In genomic region chr2:75541430-75541829, GRCh38 we compare ENCODE assay signal across 18 cellular contexts. TPM values are rescaled to one million over a fixed set of nuclear protein-coding genes. Genes with fewer than 3 reads are reported as not detected.
DNase-seq lines count a peak whose midpoint lies in the region; ATAC-seq, FAIRE-seq and TF ChIP-seq lines count a peak whose summit lies in the region.
"Had no signal": no experiment of that assay in that cellular context is flagged by ENCODE, and none has a peak within 500 bp of the region (broad histone marks: within the 10 kb centered on the region; RNA-seq: fewer than 3 reads in every experiment).

No MANE protein-coding gene starts in this region.

- H4K20me1 ChIP-seq in DND-41 (ENCODE audit: insufficient read depth, low read length): no peaks in the 10 kb centered on the region
- H4K20me1 ChIP-seq: BLaER1 treated with 17β-estradiol and CSF1 and Interleukin-3, amounts not matched to agents 10 nM and 100 nM had no signal

- H3K36me3 ChIP-seq in DND-41 (ENCODE audit: insufficient read depth, low read length) (peaks cover 49% of the 10 kb centered on the region), bronchial epithelial cell (ENCODE audit: control insufficient read depth, insufficient read depth, low read length) (no peaks in the 10 kb centered on the region)
- H3K36me3 ChIP-seq: BLaER1 treated with 17β-estradiol and CSF1 and Interleukin-3, amounts not matched to agents 10 nM and 100 nM had no signal

- no peak overlapping the region for H2AFZ ChIP-seq in DND-41 (ENCODE audit: low read depth, low read length)

- ATAC-seq in DND-41 (ENCODE audit: insufficient read depth, low read depth): no peak
- ATAC-seq in GM19455 (IDR thresholded peaks at IDR 0.05; ENCODE audit: unreplicated experiment): no peak
- no peak for ATAC-seq in HG03460 (IDR thresholded peaks at IDR 0.05; ENCODE audit: unreplicated experiment)
- ATAC-seq: CD8-positive, alpha-beta T cell had no signal

- H3K4me3 ChIP-seq in DND-41 (ENCODE audit: low read depth in 1 of 2, low read length in 2 of 2) (no peak overlapping the region), bronchial epithelial cell (ENCODE audit: low read depth, low read length) (no peak overlapping the region)
- H3K4me3 ChIP-seq: BLaER1 treated with 17β-estradiol and CSF1 and Interleukin-3, amounts not matched to agents 10 nM and 100 nM had no signal

- TF ChIP-seq CTCF in DND-41 (IDR thresholded peaks at IDR 0.05; ENCODE audit: borderline replicate concordance, extremely low read depth, low read length, poor library complexity, severe bottlenecking) (no peak), HFFc6 (IDR thresholded peaks at IDR 0.05) (no peak), bronchial epithelial cell (IDR thresholded peaks at IDR 0.05; ENCODE audit: insufficient read depth, low read length, severe bottlenecking) (no peak), osteocyte (IDR thresholded peaks at IDR 0.05) (no peak)

- peaks cover 97% of the 10 kb centered on the region for H3K79me2 ChIP-seq in DND-41 (ENCODE audit: insufficient read depth, low read length)

- H3K36me3 Mint-ChIP-seq in HFFc6 (ENCODE audit: low read depth) (peaks cover 47% of the 10 kb centered on the region), osteocyte (ENCODE audit: unreplicated experiment) (peaks cover 27% of the 10 kb centered on the region)
- H3K36me3 Mint-ChIP-seq: CD8-positive, alpha-beta T cell had no signal

- H3K27me3 ChIP-seq in DND-41 (ENCODE audit: insufficient read depth, low read length, poor library complexity) (no peaks in the 10 kb centered on the region), bronchial epithelial cell (ENCODE audit: control insufficient read depth, insufficient read depth, low read length) (no peaks in the 10 kb centered on the region)
- H3K27me3 ChIP-seq: BLaER1 treated with 17β-estradiol and CSF1 and Interleukin-3, amounts not matched to agents 10 nM and 100 nM had no signal

- H3K9me3 Mint-ChIP-seq in HFFc6: no peaks in the 10 kb centered on the region
- H3K9me3 Mint-ChIP-seq in osteocyte (ENCODE audit: unreplicated experiment): no peaks in the 10 kb centered on the region
- H3K9me3 Mint-ChIP-seq: CD8-positive, alpha-beta T cell had no signal

- peaks cover 9% of the 10 kb centered on the region for H3K9me3 ChIP-seq in DND-41 (ENCODE audit: insufficient read depth, low read length, severe bottlenecking)

- H3K27ac Mint-ChIP-seq in HFFc6 (peak overlapping the region; percentile 35; the same call in 1 of the 2 replicates), osteocyte (ENCODE audit: unreplicated experiment) (peak overlapping the region; percentile 28)
- H3K27ac Mint-ChIP-seq: B cell; CD8-positive, alpha-beta T cell; H9 had no signal

- no peaks in the 10 kb centered on the region for H3K27me3 Mint-ChIP-seq in HFFc6 (ENCODE audit: insufficient read depth)
- H3K27me3 Mint-ChIP-seq in osteocyte (ENCODE audit: unreplicated experiment): no peaks in the 10 kb centered on the region

- DNase-seq in DND-41 (no peak), HFFc6 (no peak), bronchial epithelial cell (ENCODE audit: low read depth) (no peak), osteocyte (ENCODE audit: extremely low spot score, unreplicated experiment) (no peak), NCI-H146 (lab: John Stamatoyannopoulos, UW) (no peak), anterior cingulate cortex (lab: John Stamatoyannopoulos, UW) (no peak)
- DNase-seq: Calu3; CD8-positive, alpha-beta T cell; H9; KG1 had no signal

- FAIRE-seq in bronchial epithelial cell (lab: Jason Lieb, UNC): peak; percentile 43
- FAIRE-seq: G401.6, GM12891, H1, HTR-8/SVneo had no signal

- H3K27ac ChIP-seq in DND-41 (ENCODE audit: low read length): peak overlapping the region; percentile 38; the same call in 1 of the 2 replicates
- H3K27ac ChIP-seq: BLaER1 treated with 17β-estradiol and CSF1 and Interleukin-3, amounts not matched to agents 10 nM and 100 nM had no signal

- peaks cover 16% of the 10 kb centered on the region for H3K4me1 ChIP-seq in DND-41 (ENCODE audit: insufficient read depth, low read length)
- H3K4me1 ChIP-seq: BLaER1 treated with 17β-estradiol and CSF1 and Interleukin-3, amounts not matched to agents 10 nM and 100 nM had no signal

- H3K4me3 Mint-ChIP-seq in HFFc6: no peak overlapping the region
- no peak overlapping the region for H3K4me3 Mint-ChIP-seq in osteocyte (ENCODE audit: unreplicated experiment)
- H3K4me3 Mint-ChIP-seq: B cell; CD8-positive, alpha-beta T cell; H9 had no signal

- no peak overlapping the region for H3K4me2 ChIP-seq in DND-41 (ENCODE audit: insufficient read depth, low read length)
- H3K4me2 ChIP-seq: BLaER1 treated with 17β-estradiol and CSF1 and Interleukin-3, amounts not matched to agents 10 nM and 100 nM had no signal

- H3K4me1 Mint-ChIP-seq in HFFc6 (ENCODE audit: low read depth): peaks cover 50% of the 10 kb centered on the region
- H3K4me1 Mint-ChIP-seq in osteocyte (ENCODE audit: unreplicated experiment): peaks cover 32% of the 10 kb centered on the region
- H3K4me1 Mint-ChIP-seq: B cell, H9 had no signal

- H3K9ac ChIP-seq in DND-41 (ENCODE audit: low read depth, low read length): no peak overlapping the region
- H3K9ac ChIP-seq: BLaER1 treated with 17β-estradiol and CSF1 and Interleukin-3, amounts not matched to agents 10 nM and 100 nM had no signal

RNA-seq across cellular contexts. Expression of gene EVA1A, which starts 19.3 kb away (rescaled TPM):
- total RNA-seq in HFFc6 (2021; fragmentation: NEBNext Ultra II Directional; extraction: Animal tissue kit (Norgen Biotek cat#: 25700)): 10 to 100 TPM; 61.7 to 75.2 (median 68.8) TPM
- total RNA-seq in bronchial epithelial cell (4.6 and 5.8 TPM in 2 replicates), osteocyte (30.7 and 33.5 TPM in 2 replicates)
- total RNA-seq: B cell; Calu3; CD8-positive, alpha-beta T cell had no signal
